Comparison of ENCODE assay signal across 23 cellular contexts in the genomic region with DNA sequence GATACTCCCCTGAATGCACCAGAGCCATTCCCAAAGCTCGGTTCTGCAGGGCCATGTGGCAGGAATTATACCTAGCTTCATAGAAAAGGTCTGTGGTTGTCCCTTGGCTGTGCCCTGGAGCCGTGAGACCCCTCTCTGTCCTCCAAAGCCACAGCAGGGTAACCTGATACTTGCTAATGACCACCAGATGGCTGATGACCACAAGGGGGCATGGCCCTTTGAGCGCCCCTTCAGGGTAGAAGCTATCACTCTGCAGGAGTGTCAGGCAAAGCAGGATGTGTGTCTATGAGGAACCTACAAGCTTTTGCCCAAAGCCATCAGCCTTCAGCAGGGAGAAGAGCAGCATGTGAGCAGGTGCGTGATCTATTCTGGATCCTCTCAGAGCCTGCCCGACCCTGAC.
A peak's percentile ranks its signal among the peaks of the same experiment; 100 is the strongest.
DNase-seq lines count a peak whose midpoint lies in the region; ATAC-seq and TF ChIP-seq lines count a peak whose summit lies in the region.
"Had no signal": no experiment of that assay in that cellular context is flagged by ENCODE, and none has a peak within 500 bp of the region (broad histone marks: within the 10 kb centered on the region; RNA-seq: fewer than 3 reads in every experiment).

No MANE protein-coding gene starts in this region.

- POLR2A ChIA-PET in Caco-2 (lab: Charles Lee), result no interaction called here
- POLR2A ChIA-PET in naive thymus-derived CD8-positive, alpha-beta T cell (lab: Charles Lee), result no interaction called here
- POLR2A ChIA-PET in CD4-positive, alpha-beta T cell (lab: Charles Lee), result no interaction called here

- no peak for ATAC-seq in naive thymus-derived CD8-positive, alpha-beta T cell
- ATAC-seq in HG02610 (IDR thresholded peaks at IDR 0.05; ENCODE audit: unreplicated experiment) (no peak), GM21367 (IDR thresholded peaks at IDR 0.05; ENCODE audit: unreplicated experiment) (no peak)
- no peak for ATAC-seq in CD4-positive, alpha-beta T cell (ENCODE audit: poor library complexity)
- ATAC-seq: gastroesophageal sphincter, HCT116 had no signal

- H3K27ac ChIP-seq in CD4-positive, alpha-beta T cell (ENCODE audit: low read depth, low read length), result no peak overlapping the region
- H3K27ac ChIP-seq: BLaER1, cardiac muscle cell, coronary artery, esophagus squamous epithelium, gastroesophageal sphincter had no signal

- H3K4me3 Mint-ChIP-seq in Caco-2 (ENCODE audit: unreplicated experiment), result no peak overlapping the region
- no peak overlapping the region for H3K4me3 Mint-ChIP-seq in brain
- no peak overlapping the region for H3K4me3 Mint-ChIP-seq in naive thymus-derived CD8-positive, alpha-beta T cell
- H3K4me3 Mint-ChIP-seq in CD4-positive, alpha-beta T cell, result no peak overlapping the region
- H3K4me3 Mint-ChIP-seq: activated T-helper 1 cell treated with anti-CD3 and anti-CD28 coated beads, Interleukin-12 subunit alpha, Interleukin-12 subunit beta, Interleukin-2, Interleukin-4 antibody, amounts not matched to agents 30 ng/mL and 10 ng/mL and 1 ng/mL, durations not matched to agents 14 hours and 24 hours and 36 hours had no signal

- H3K4me3 ChIP-seq in Caco-2 (ENCODE audit: low read depth, low read length) (no peak overlapping the region), HFF-Myc (replicated peaks; ENCODE audit: low read depth, low read length) (no peak overlapping the region)
- H3K4me3 ChIP-seq: BLaER1, cardiac muscle cell, coronary artery, esophagus squamous epithelium, gastroesophageal sphincter had no signal

- CTCF ChIA-PET in Caco-2 (lab: Charles Lee), result interaction anchor here (1.3 kb wide), 1 partner anchor 209 kb away, joined by 4 read pairs; no protein-coding TSS in a partner anchor
- CTCF ChIA-PET in CD4-positive, alpha-beta T cell (lab: Charles Lee), result interaction anchor here (1.2 kb wide), 1 partner anchor 21 kb away, joined by 3 read pairs; no protein-coding TSS in a partner anchor

- DNase-seq in Caco-2, result peak; percentile 38 to 54
- DNase-seq in HFF-Myc (ENCODE audit: extremely low read depth, low read depth), result peak; percentile 1
- peak; percentile 84 for DNase-seq in islet precursor cell
- no peak for DNase-seq in naive thymus-derived CD8-positive, alpha-beta T cell
- no peak for DNase-seq in CD4-positive, alpha-beta T cell
- DNase-seq: activated naive CD4-positive, alpha-beta T cell treated with anti-CD3 and anti-CD28 coated beads, Interleukin-2, amount 50 U/mL, for 16 hours; esophagus squamous epithelium; IMR-90; NCI-H1436; NCI-H2107; NCI-H510A; occipital lobe; small intestine; stimulated activated CD4-positive, alpha-beta T cell treated with anti-CD3 and anti-CD28 coated beads, Interleukin-2, amount 100 ng/mL, for 24 hours had no signal

- intact Hi-C loops in Caco-2 (cut with micrococcal nuclease; ENCODE audit: unreplicated experiment), result loop anchor here (10.0 kb wide), 1 partner anchor 209 kb away; no protein-coding TSS in a partner anchor
- intact Hi-C loops in CD4-positive, alpha-beta T cell (cut with DNase I, micrococcal nuclease), result no loop called here

- TF ChIP-seq CTCF in Caco-2 (IDR thresholded peaks at IDR 0.05; ENCODE audit: insufficient read depth in 1 of 2, low read depth in 1 of 2, low read length in 1 of 2, severe bottlenecking in 1 of 2, unreplicated experiment in 1 of 2) (peak; percentile 34 to 66), HFF-Myc (IDR thresholded peaks at IDR 0.05; ENCODE audit: low read depth, low read length, missing control alignments) (no peak), brain (conservative IDR thresholded peaks at IDR 0.05) (no peak)
- no peak for TF ChIP-seq CTCF in CD4-positive, alpha-beta T cell (IDR thresholded peaks at IDR 0.05)

- H3K27me3 Mint-ChIP-seq in Caco-2 (ENCODE audit: insufficient read depth, unreplicated experiment) (peaks cover 14% of the 10 kb centered on the region), brain (no peaks in the 10 kb centered on the region)
- peaks cover 6 to 20% (median 15%) of the 10 kb centered on the region in 5 donors for H3K27me3 Mint-ChIP-seq in naive thymus-derived CD8-positive, alpha-beta T cell
- peaks cover 12% of the 10 kb centered on the region for H3K27me3 Mint-ChIP-seq in CD4-positive, alpha-beta T cell

- no peaks in the 10 kb centered on the region for H3K36me3 ChIP-seq in Caco-2 (ENCODE audit: control insufficient read depth, insufficient read depth, low read length)
- H3K36me3 ChIP-seq: BLaER1, cardiac muscle cell, esophagus squamous epithelium, gastroesophageal sphincter had no signal

- H3K4me1 Mint-ChIP-seq in Caco-2 (ENCODE audit: low read depth, unreplicated experiment), result no peaks in the 10 kb centered on the region
- peaks cover 82% of the 10 kb centered on the region for H3K4me1 Mint-ChIP-seq in brain
- H3K4me1 Mint-ChIP-seq in naive thymus-derived CD8-positive, alpha-beta T cell, result peaks cover 0 to 7% (median under 1%) of the 10 kb centered on the region in 4 donors
- no peaks in the 10 kb centered on the region for H3K4me1 Mint-ChIP-seq in CD4-positive, alpha-beta T cell (ENCODE audit: low read depth)

- H3K27me3 ChIP-seq in Caco-2 (replicated peaks; ENCODE audit: control insufficient read depth, insufficient read depth, low read length), result no peaks in the 10 kb centered on the region; the same call in 1 of the 2 replicates
- peaks cover 5% of the 10 kb centered on the region for H3K27me3 ChIP-seq in CD4-positive, alpha-beta T cell (ENCODE audit: control insufficient read depth, insufficient read depth, low read length)
- H3K27me3 ChIP-seq: BLaER1, cardiac muscle cell had no signal

- H3K9me3 Mint-ChIP-seq in Caco-2 (ENCODE audit: unreplicated experiment) (no peaks in the 10 kb centered on the region), brain (no peaks in the 10 kb centered on the region)
- H3K9me3 Mint-ChIP-seq in naive thymus-derived CD8-positive, alpha-beta T cell, result peaks cover 0 to 4% (median 0%) of the 10 kb centered on the region in 9 donors
- no peaks in the 10 kb centered on the region for H3K9me3 Mint-ChIP-seq in CD4-positive, alpha-beta T cell
- H3K9me3 Mint-ChIP-seq: activated T-helper 1 cell treated with anti-CD3 and anti-CD28 coated beads, Interleukin-12 subunit alpha, Interleukin-12 subunit beta, Interleukin-2, Interleukin-4 antibody, amounts not matched to agents 30 ng/mL and 10 ng/mL and 1 ng/mL, durations not matched to agents 14 hours and 24 hours and 36 hours had no signal

- no peaks in the 10 kb centered on the region for H3K4me1 ChIP-seq in Caco-2
- H3K4me1 ChIP-seq: esophagus squamous epithelium, gastroesophageal sphincter had no signal

- no TSS peak for BruUV-seq in Caco-2 (replicated peaks; lab: Mats Ljungman, UMichigan)

- H3K27ac Mint-ChIP-seq in Caco-2 (ENCODE audit: unreplicated experiment), result no peak overlapping the region
- peak overlapping the region in 4 of 5 experiments; percentile 2 to 48 (median 25) for H3K27ac Mint-ChIP-seq in brain
- no peak overlapping the region for H3K27ac Mint-ChIP-seq in naive thymus-derived CD8-positive, alpha-beta T cell
- no peak overlapping the region for H3K27ac Mint-ChIP-seq in CD4-positive, alpha-beta T cell
- H3K27ac Mint-ChIP-seq: activated T-helper 1 cell treated with anti-CD3 and anti-CD28 coated beads, Interleukin-12 subunit alpha, Interleukin-12 subunit beta, Interleukin-2, Interleukin-4 antibody, amounts not matched to agents 30 ng/mL and 10 ng/mL and 1 ng/mL, durations not matched to agents 14 hours and 24 hours and 36 hours had no signal

- H3K9me3 ChIP-seq in Caco-2, result no peaks in the 10 kb centered on the region
- H3K9me3 ChIP-seq in CD4-positive, alpha-beta T cell (ENCODE audit: control insufficient read depth, low read length), result no peaks in the 10 kb centered on the region
- H3K9me3 ChIP-seq: BLaER1, esophagus squamous epithelium, gastroesophageal sphincter had no signal

- H3K36me3 Mint-ChIP-seq in Caco-2 (ENCODE audit: insufficient read depth, unreplicated experiment), result no peaks in the 10 kb centered on the region
- no peaks in the 10 kb centered on the region for H3K36me3 Mint-ChIP-seq in brain
- H3K36me3 Mint-ChIP-seq in naive thymus-derived CD8-positive, alpha-beta T cell, result no peaks in the 10 kb centered on the region
- H3K36me3 Mint-ChIP-seq in CD4-positive, alpha-beta T cell (ENCODE audit: low read depth), result no peaks in the 10 kb centered on the region

Comparison
In these comparisons a context has a peak if more than half of its experiments do, and no peak if none do; other contexts are left out.
1. DNase-seq: peak in Caco-2 (2 of 2), HFF-Myc (single experiment) and islet precursor cell (single experiment); none in naive thymus-derived CD8-positive, alpha-beta T cell (0 of 10) and CD4-positive, alpha-beta T cell (0 of 10).
2. H3K27ac Mint-ChIP-seq: peak in brain (4 of 5); none in Caco-2 (single experiment), naive thymus-derived CD8-positive, alpha-beta T cell (0 of 10) and CD4-positive, alpha-beta T cell (single experiment).
3. CTCF ChIP-seq: peak in Caco-2 (2 of 2); none in HFF-Myc (single experiment), brain (0 of 2) and CD4-positive, alpha-beta T cell (single experiment).